18 cellular contexts compared by ENCODE assay signal in the genomic region with DNA sequence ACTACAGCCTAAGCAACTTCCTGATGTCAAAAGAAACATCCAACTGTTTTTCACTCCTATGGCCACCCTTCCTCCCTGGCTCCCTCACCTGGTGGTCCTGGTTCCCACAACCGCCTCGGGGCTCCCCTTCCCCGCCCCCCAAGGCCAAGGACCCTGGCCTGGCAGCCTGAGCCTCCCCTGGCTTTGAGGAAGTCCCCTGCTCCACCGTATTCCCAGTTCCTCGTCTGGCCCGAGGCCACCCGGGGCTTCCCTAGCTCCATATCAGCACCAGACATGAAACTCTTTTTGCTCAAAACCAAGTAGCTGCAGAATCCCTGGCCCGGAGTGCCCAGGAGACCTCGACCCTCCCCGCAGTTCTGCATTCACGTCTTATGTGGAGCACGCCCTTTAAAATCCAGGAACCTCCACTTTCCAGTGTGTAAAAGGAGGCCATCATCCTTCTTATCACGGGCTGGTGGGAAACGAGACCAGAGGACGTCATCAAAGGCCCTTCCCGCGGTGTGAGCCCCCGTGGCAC.
A peak's percentile ranks its signal among the peaks of the same experiment; 100 is the strongest.
DNase-seq lines count a peak whose midpoint lies in the region; ATAC-seq and TF ChIP-seq lines count a peak whose summit lies in the region.
"Had no signal": no experiment of that assay in that cellular context is flagged by ENCODE, and none has a peak within 500 bp of the region (broad histone marks: within the 10 kb centered on the region; RNA-seq: fewer than 3 reads in every experiment).

No MANE protein-coding gene starts in this region.

- H3K27me3 ChIP-seq in mesendoderm (ENCODE audit: insufficient read depth, low read length, poor library complexity) (no peaks in the 10 kb centered on the region), stomach smooth muscle (ENCODE audit: control insufficient read depth in 1 of 2, insufficient read depth in 2 of 2, low read length in 2 of 2) (no peaks in the 10 kb centered on the region)
- no peaks in the 10 kb centered on the region for H3K27me3 ChIP-seq in CD8-positive, alpha-beta T cell (ENCODE audit: insufficient read depth, low read length)
- H3K27me3 ChIP-seq: adrenal gland; BLaER1 treated with 17β-estradiol and CSF1 and Interleukin-3, amounts not matched to agents 10 nM and 100 nM had no signal

- POLR2A ChIA-PET in activated CD4-positive, alpha-beta memory T cell treated with anti-CD3 and anti-CD28 coated beads for 36 hours (lab: Charles Lee): no interaction called here
- POLR2A ChIA-PET in activated CD4-positive, alpha-beta memory T cell treated with anti-CD3 and anti-CD28 coated beads, Interleukin-2, amount 10 ng/mL, durations not matched to agents 7 days and 5 days (lab: Charles Lee): no interaction called here
- POLR2A ChIA-PET in CD8-positive, alpha-beta T cell (lab: Charles Lee): no interaction called here

- H2BK120ac ChIP-seq in mesendoderm (ENCODE audit: low read depth, low read length): no peak overlapping the region

- H2BK15ac ChIP-seq in mesendoderm (replicated peaks; ENCODE audit: low read depth): no peak overlapping the region

- H3K4me1 Mint-ChIP-seq in activated CD4-positive, alpha-beta memory T cell treated with anti-CD3 and anti-CD28 coated beads for 36 hours (ENCODE audit: low read depth): peaks cover 37% of the 10 kb centered on the region
- peaks cover 15% of the 10 kb centered on the region for H3K4me1 Mint-ChIP-seq in activated CD4-positive, alpha-beta memory T cell treated with anti-CD3 and anti-CD28 coated beads, Interleukin-2, amount 10 ng/mL, durations not matched to agents 7 days and 5 days
- H3K4me1 Mint-ChIP-seq in central memory CD8-positive, alpha-beta T cell: peaks cover 22% of the 10 kb centered on the region
- H3K4me1 Mint-ChIP-seq in CD8-positive, alpha-beta T cell (ENCODE audit: low read depth): peaks cover 21% of the 10 kb centered on the region

- DNase-seq in activated CD4-positive, alpha-beta memory T cell treated with anti-CD3 and anti-CD28 coated beads for 36 hours: no peak
- DNase-seq in activated CD4-positive, alpha-beta memory T cell treated with anti-CD3 and anti-CD28 coated beads, Interleukin-2, amount 10 ng/mL, durations not matched to agents 7 days and 5 days: no peak
- DNase-seq in central memory CD8-positive, alpha-beta T cell (ENCODE audit: low spot score in 2 of 2): no peak
- DNase-seq in mesendoderm (no peak), DMS153 (lab: John Stamatoyannopoulos, UW) (no peak)
- no peak for DNase-seq in CD8-positive, alpha-beta T cell
- DNase-seq: activated CD4-positive, alpha-beta T cell treated with anti-CD3 and anti-CD28 coated beads, Interleukin-2, amount 50 U/mL, for 4 hours; cerebellar nuclear complex; foreskin melanocyte; HCEC 1CT; NCI-H1694; NCI-H446 treated with DMSO at 0.1 percent for 48 hours; SHP77 had no signal

- H3K4ac ChIP-seq in mesendoderm (ENCODE audit: low read depth, low read length): no peak overlapping the region

- H3K27me3 Mint-ChIP-seq in activated CD4-positive, alpha-beta memory T cell treated with anti-CD3 and anti-CD28 coated beads for 36 hours: no peaks in the 10 kb centered on the region
- no peaks in the 10 kb centered on the region for H3K27me3 Mint-ChIP-seq in activated CD4-positive, alpha-beta memory T cell treated with anti-CD3 and anti-CD28 coated beads, Interleukin-2, amount 10 ng/mL, durations not matched to agents 7 days and 5 days
- no peaks in the 10 kb centered on the region for H3K27me3 Mint-ChIP-seq in central memory CD8-positive, alpha-beta T cell
- no peaks in the 10 kb centered on the region for H3K27me3 Mint-ChIP-seq in CD8-positive, alpha-beta T cell (ENCODE audit: low read depth)

- H3K4me2 ChIP-seq in mesendoderm (ENCODE audit: low read length): no peak overlapping the region

- no peak overlapping the region for H2BK5ac ChIP-seq in mesendoderm (ENCODE audit: low read length)

- H4K8ac ChIP-seq in mesendoderm (ENCODE audit: low read depth, low read length): no peak overlapping the region

- CTCF ChIA-PET in activated CD4-positive, alpha-beta memory T cell treated with anti-CD3 and anti-CD28 coated beads for 36 hours (lab: Charles Lee): interaction anchor here (1.1 to 9.0 kb wide), 2 partner anchors 10 to 82 kb away, joined by 3 to 90 read pairs; no protein-coding TSS in a partner anchor
- CTCF ChIA-PET in activated CD4-positive, alpha-beta memory T cell treated with anti-CD3 and anti-CD28 coated beads, Interleukin-2, amount 10 ng/mL, durations not matched to agents 7 days and 5 days (lab: Charles Lee): interaction anchor here (7.4 kb wide), 1 partner anchor 11 kb away, joined by 55 read pairs; no protein-coding TSS in a partner anchor
- CTCF ChIA-PET in CD8-positive, alpha-beta T cell (lab: Charles Lee): interaction anchor here (1.3 to 4.9 kb wide), 2 partner anchors 8 to 12 kb away, joined by 3 to 45 read pairs; no protein-coding TSS in a partner anchor

- no peak overlapping the region for H4K5ac ChIP-seq in mesendoderm (ENCODE audit: low read length)

- H3K9me3 Mint-ChIP-seq in activated CD4-positive, alpha-beta memory T cell treated with anti-CD3 and anti-CD28 coated beads for 36 hours: no peaks in the 10 kb centered on the region
- H3K9me3 Mint-ChIP-seq in activated CD4-positive, alpha-beta memory T cell treated with anti-CD3 and anti-CD28 coated beads, Interleukin-2, amount 10 ng/mL, durations not matched to agents 7 days and 5 days: no peaks in the 10 kb centered on the region
- no peaks in the 10 kb centered on the region for H3K9me3 Mint-ChIP-seq in central memory CD8-positive, alpha-beta T cell
- H3K9me3 Mint-ChIP-seq in CD8-positive, alpha-beta T cell: no peaks in the 10 kb centered on the region

- H3K9ac ChIP-seq in mesendoderm (ENCODE audit: low read length) (no peak overlapping the region), stomach smooth muscle (ENCODE audit: low read length in 2 of 2) (no peak overlapping the region)
- H3K9ac ChIP-seq: BLaER1 treated with 17β-estradiol and CSF1 and Interleukin-3, amounts not matched to agents 10 nM and 100 nM had no signal

- H3K27ac Mint-ChIP-seq in activated CD4-positive, alpha-beta memory T cell treated with anti-CD3 and anti-CD28 coated beads for 36 hours: peak overlapping the region; percentile 15
- no peak overlapping the region for H3K27ac Mint-ChIP-seq in activated CD4-positive, alpha-beta memory T cell treated with anti-CD3 and anti-CD28 coated beads, Interleukin-2, amount 10 ng/mL, durations not matched to agents 7 days and 5 days
- H3K27ac Mint-ChIP-seq in central memory CD8-positive, alpha-beta T cell (ENCODE audit: low read depth): peak overlapping the region; percentile 22
- H3K27ac Mint-ChIP-seq in CD8-positive, alpha-beta T cell: no peak overlapping the region

- H3K79me1 ChIP-seq in mesendoderm (ENCODE audit: low read length): no peaks in the 10 kb centered on the region

- H3K4me1 ChIP-seq in mesendoderm (ENCODE audit: control insufficient read depth, low read depth, low read length) (peaks cover 9% of the 10 kb centered on the region), stomach smooth muscle (ENCODE audit: control insufficient read depth, insufficient read depth, low read length) (peaks cover 30% of the 10 kb centered on the region)
- H3K4me1 ChIP-seq in CD8-positive, alpha-beta T cell (ENCODE audit: insufficient read depth, low read length): no peaks in the 10 kb centered on the region

- intact Hi-C loops in activated CD4-positive, alpha-beta memory T cell treated with anti-CD3 and anti-CD28 coated beads for 36 hours (cut with micrococcal nuclease): loop anchor here (2.0 kb wide), 2 partner anchors 47 to 543 kb away; no protein-coding TSS in a partner anchor
- intact Hi-C loops in CD8-positive, alpha-beta T cell (cut with DNase I, micrococcal nuclease): no loop called here

- no peaks in the 10 kb centered on the region for H3K79me2 ChIP-seq in mesendoderm (ENCODE audit: control insufficient read depth, insufficient read depth, low read length)

- H3K18ac ChIP-seq in mesendoderm (ENCODE audit: low read length): no peak overlapping the region

- no peak overlapping the region for H3K4me3 ChIP-seq in mesendoderm (ENCODE audit: low read length)
- H3K4me3 ChIP-seq in stomach smooth muscle (ENCODE audit: low read length in 2 of 2): no peak overlapping the region
- no peak overlapping the region for H3K4me3 ChIP-seq in CD8-positive, alpha-beta T cell (ENCODE audit: low read depth, low read length)
- H3K4me3 ChIP-seq: adrenal gland; BLaER1 treated with 17β-estradiol and CSF1 and Interleukin-3, amounts not matched to agents 10 nM and 100 nM; lung had no signal

- no peaks in the 10 kb centered on the region for H3K36me3 Mint-ChIP-seq in activated CD4-positive, alpha-beta memory T cell treated with anti-CD3 and anti-CD28 coated beads for 36 hours
- H3K36me3 Mint-ChIP-seq in activated CD4-positive, alpha-beta memory T cell treated with anti-CD3 and anti-CD28 coated beads, Interleukin-2, amount 10 ng/mL, durations not matched to agents 7 days and 5 days (ENCODE audit: low read depth): no peaks in the 10 kb centered on the region
- H3K36me3 Mint-ChIP-seq in central memory CD8-positive, alpha-beta T cell (ENCODE audit: insufficient read depth): peaks cover 4% of the 10 kb centered on the region
- peaks cover 8% of the 10 kb centered on the region for H3K36me3 Mint-ChIP-seq in CD8-positive, alpha-beta T cell

- no peak overlapping the region for H3K23ac ChIP-seq in mesendoderm (ENCODE audit: low read length)

- no peaks in the 10 kb centered on the region for H3K9me3 ChIP-seq in stomach smooth muscle (ENCODE audit: control insufficient read depth in 2 of 2, low read length in 2 of 2)
- H3K9me3 ChIP-seq in CD8-positive, alpha-beta T cell (ENCODE audit: low read length): no peaks in the 10 kb centered on the region
- H3K9me3 ChIP-seq: adrenal gland; BLaER1 treated with 17β-estradiol and CSF1 and Interleukin-3, amounts not matched to agents 10 nM and 100 nM had no signal

- no peak overlapping the region for H2AK5ac ChIP-seq in mesendoderm (ENCODE audit: low read length)

- no CpG with 5 or more reads among the region's 18 CpGs for WGBS in mesendoderm (ENCODE audit: extremely low coverage, insufficient coverage, low lambda C conversion rate)

- peak overlapping the region; percentile 44 for H3K56ac ChIP-seq in mesendoderm (ENCODE audit: low read length)

- no peaks in the 10 kb centered on the region for H3K36me3 ChIP-seq in mesendoderm (ENCODE audit: control insufficient read depth, insufficient read depth, low read length)
- H3K36me3 ChIP-seq in stomach smooth muscle (ENCODE audit: control insufficient read depth in 2 of 2, insufficient read depth in 2 of 2, low read length in 2 of 2): no peaks in the 10 kb centered on the region
- no peaks in the 10 kb centered on the region for H3K36me3 ChIP-seq in CD8-positive, alpha-beta T cell (ENCODE audit: insufficient read depth, low read length)
- H3K36me3 ChIP-seq: adrenal gland; BLaER1 treated with 17β-estradiol and CSF1 and Interleukin-3, amounts not matched to agents 10 nM and 100 nM had no signal

- no peak for TF ChIP-seq CTCF in CD8-positive, alpha-beta T cell (IDR thresholded peaks at IDR 0.05)

- ATAC-seq in central memory CD8-positive, alpha-beta T cell (replicated peaks; ENCODE audit: extremely low read depth, poor library complexity, severe bottlenecking): no peak
- no peak for ATAC-seq in CD8-positive, alpha-beta T cell
- ATAC-seq in HG03159 (IDR thresholded peaks at IDR 0.05; ENCODE audit: unreplicated experiment): no peak

- H3K27ac ChIP-seq in mesendoderm (ENCODE audit: low read depth, low read length) (no peak overlapping the region), stomach smooth muscle (ENCODE audit: low read length) (peak overlapping the region; percentile 37)
- H3K27ac ChIP-seq in CD8-positive, alpha-beta T cell (ENCODE audit: low read depth, low read length): no peak overlapping the region

- H3K4me3 Mint-ChIP-seq in activated CD4-positive, alpha-beta memory T cell treated with anti-CD3 and anti-CD28 coated beads for 36 hours: no peak overlapping the region
- no peak overlapping the region for H3K4me3 Mint-ChIP-seq in activated CD4-positive, alpha-beta memory T cell treated with anti-CD3 and anti-CD28 coated beads, Interleukin-2, amount 10 ng/mL, durations not matched to agents 7 days and 5 days
- no peak overlapping the region for H3K4me3 Mint-ChIP-seq in central memory CD8-positive, alpha-beta T cell
- H3K4me3 Mint-ChIP-seq in CD8-positive, alpha-beta T cell: no peak overlapping the region

Comparison
In these comparisons a context has a peak if more than half of its experiments do, and no peak if none do; other contexts are left out.
1. H3K27ac Mint-ChIP-seq: peak in activated CD4-positive, alpha-beta memory T cell treated with anti-CD3 and anti-CD28 coated beads for 36 hours (single experiment) and central memory CD8-positive, alpha-beta T cell (single experiment); none in activated CD4-positive, alpha-beta memory T cell treated with anti-CD3 and anti-CD28 coated beads, Interleukin-2, amount 10 ng/mL, durations not matched to agents 7 days and 5 days (single experiment) and CD8-positive, alpha-beta T cell (single experiment).